In genomic region chr10:62049815-62050626, GRCh38 we compare ENCODE assay signal across 8 cellular contexts.
DNase-seq lines count a peak whose midpoint lies in the region; ATAC-seq and TF ChIP-seq lines count a peak whose summit lies in the region.

No MANE protein-coding gene starts in this region.

- no peak for ATAC-seq in HG03342 (IDR thresholded peaks at IDR 0.05; ENCODE audit: unreplicated experiment)
- no peak for ATAC-seq in HG03565 (IDR thresholded peaks at IDR 0.05; ENCODE audit: unreplicated experiment)

- H3K9me3 ChIP-seq in BLaER1: peaks cover 29% of the 10 kb centered on the region
- no peaks in the 10 kb centered on the region for H3K9me3 ChIP-seq in OCI-LY7 (ENCODE audit: low read length)
- H3K9me3 ChIP-seq in endocrine pancreas (ENCODE audit: control insufficient read depth, low read length): no peaks in the 10 kb centered on the region
- no peaks in the 10 kb centered on the region for H3K9me3 ChIP-seq in neuron (ENCODE audit: low read length)

- H3K27ac ChIP-seq in BLaER1 (peak overlapping the region; percentile 70), OCI-LY7 (ENCODE audit: low read depth, low read length, poor library complexity, severe bottlenecking) (peak overlapping the region; percentile 76)

- H3K79me2 ChIP-seq in OCI-LY7 (ENCODE audit: insufficient read depth, low read depth, low read length): peaks cover 43% of the 10 kb centered on the region; the same call in 1 of the 2 replicates

- H3K27me3 ChIP-seq in BLaER1 (no peaks in the 10 kb centered on the region), endocrine pancreas (ENCODE audit: control insufficient read depth, insufficient read depth, low read length) (no peaks in the 10 kb centered on the region), neuron (ENCODE audit: insufficient read depth, low read length) (no peaks in the 10 kb centered on the region)

- H3K9ac ChIP-seq in BLaER1 (0 out of 2 replicates have a peak overlapping the region, but pooled peaks have one; percentile 26), endocrine pancreas (ENCODE audit: control insufficient read depth, insufficient read depth, low read length) (peak overlapping the region; percentile 97)

- H4K20me1 ChIP-seq in BLaER1 (peaks cover 9% of the 10 kb centered on the region; the same call in 1 of the 2 replicates), OCI-LY7 (ENCODE audit: insufficient read depth, low read length) (no peaks in the 10 kb centered on the region)

- H3K4me3 ChIP-seq in BLaER1 (no peak overlapping the region), OCI-LY7 (ENCODE audit: low read depth, low read length, poor library complexity, severe bottlenecking) (peak overlapping the region; percentile 61), endocrine pancreas (ENCODE audit: control insufficient read depth, insufficient read depth, low read length) (peak overlapping the region; percentile 100), neuron (ENCODE audit: low read length) (peak overlapping the region; percentile 55)

- no peak for DNase-seq in OCI-LY7 (ENCODE audit: low spot score)
- no peak for DNase-seq in T1000 (lab: John Stamatoyannopoulos, UW)
- DNase-seq in activated gamma-delta T cell (lab: John Stamatoyannopoulos, UW): no peak

- POLR2A ChIA-PET in OCI-LY7 (lab: Charles Lee): interaction anchor here (0.5 to 15.5 kb wide), 38 partner anchors 8 to 407 kb away, joined by 3 to 277 read pairs (median 5); partner anchors contain the start of gene ARID5B

- H3K36me3 ChIP-seq in BLaER1 (peaks cover 79% of the 10 kb centered on the region), OCI-LY7 (ENCODE audit: insufficient read depth, low read length) (peaks cover 45% of the 10 kb centered on the region), endocrine pancreas (ENCODE audit: control insufficient read depth, insufficient read depth, low read length) (peaks cover 9% of the 10 kb centered on the region), neuron (ENCODE audit: insufficient read depth, low read length) (peaks cover 29% of the 10 kb centered on the region)

- H3K4me1 ChIP-seq in BLaER1: peaks cover 97% of the 10 kb centered on the region
- peaks cover 80% of the 10 kb centered on the region for H3K4me1 ChIP-seq in OCI-LY7 (ENCODE audit: insufficient read depth, low read length, poor library complexity, severe bottlenecking)
- H3K4me1 ChIP-seq in endocrine pancreas (ENCODE audit: control insufficient read depth, insufficient read depth, low read length): peaks cover 32% of the 10 kb centered on the region
- H3K4me1 ChIP-seq in neuron (ENCODE audit: insufficient read depth, low read length): peaks cover 61% of the 10 kb centered on the region

- CTCF ChIA-PET in OCI-LY7 (lab: Charles Lee; ENCODE audit: unreplicated experiment): interaction anchor here (0.6 to 2.3 kb wide), 5 partner anchors 11 to 151 kb away, joined by 3 to 12 read pairs (median 4); no protein-coding TSS in a partner anchor

- no peaks in the 10 kb centered on the region for H3K9me2 ChIP-seq in OCI-LY7 (ENCODE audit: insufficient read depth, low read length)

- intact Hi-C loops in OCI-LY7 (cut with micrococcal nuclease; ENCODE audit: unreplicated experiment): loop anchor here (2.0 to 10.0 kb wide), 4 partner anchors 117 to 1217 kb away; no protein-coding TSS in a partner anchor

- no TSS peak for BruUV-seq in OCI-LY7 (replicated peaks; lab: Mats Ljungman, UMichigan)

- H3K4me2 ChIP-seq in BLaER1: peak overlapping the region; percentile 60
- peak overlapping the region; percentile 85 for H3K4me2 ChIP-seq in OCI-LY7 (ENCODE audit: low read length)

- H2AFZ ChIP-seq in OCI-LY7 (ENCODE audit: low read length) (peak overlapping the region; percentile 27; the same call in 1 of the 2 replicates), neuron (ENCODE audit: low read depth, low read length) (peak overlapping the region; percentile 4)

- TF ChIP-seq CTCF in OCI-LY7 (conservative IDR thresholded peaks at IDR 0.05; ENCODE audit: low read length): no peak
